Comparison of ENCODE assay signal across 19 cellular contexts in genomic region chr6:31353508-31353907, GRCh38. TPM values are rescaled to one million over a fixed set of nuclear protein-coding genes. Genes with fewer than 3 reads are reported as not detected.
DNase-seq lines count a peak whose midpoint lies in the region; ATAC-seq and FAIRE-seq lines count a peak whose summit lies in the region.
"Had no signal": no experiment of that assay in that cellular context is flagged by ENCODE, and none has a peak within 500 bp of the region (broad histone marks: within the 10 kb centered on the region; RNA-seq: fewer than 3 reads in every experiment).

No MANE protein-coding gene starts in this region.

- peaks cover 0 to 15% (median 0%) of the 10 kb centered on the region in 8 donors for H3K9me3 Mint-ChIP-seq in CD4-positive, alpha-beta memory T cell
- H3K9me3 Mint-ChIP-seq in T-helper 2 cell treated with Interferon-gamma antibody and Interleukin-4, amounts not matched to agents 5 μg/mL and 100 μg/mL, for 36 hours: no peaks in the 10 kb centered on the region
- H3K9me3 Mint-ChIP-seq in immature natural killer cell: no peaks in the 10 kb centered on the region

- peaks cover 37% of the 10 kb centered on the region for H3K4me1 ChIP-seq in BLaER1
- peaks cover 61% of the 10 kb centered on the region for H3K4me1 ChIP-seq in CD4-positive, alpha-beta memory T cell (ENCODE audit: insufficient read depth, low read length)
- H3K4me1 ChIP-seq: parathyroid adenoma, SJCRH30 had no signal

- peaks cover 0 to 1% of the 10 kb centered on the region in 2 donors for H3K27me3 Mint-ChIP-seq in CD4-positive, alpha-beta memory T cell
- H3K27me3 Mint-ChIP-seq in T-helper 2 cell treated with Interferon-gamma antibody and Interleukin-4, amounts not matched to agents 5 μg/mL and 100 μg/mL, for 36 hours (ENCODE audit: low read depth): peaks cover 3% of the 10 kb centered on the region
- H3K27me3 Mint-ChIP-seq in immature natural killer cell (ENCODE audit: low read depth in 3 of 3): peaks cover 65 to 69% (median 68%) of the 10 kb centered on the region in 3 donors

- FAIRE-seq in RCC 7860 (lab: Jason Lieb, UNC): no peak
- FAIRE-seq: astrocyte, islet of Langerhans, TTC549 had no signal

- POLR2A ChIA-PET in CD4-positive, alpha-beta memory T cell (lab: Charles Lee; ENCODE audit: partially characterized antibody): interaction anchor here (0.7 to 21.6 kb wide), 17 partner anchors 9 to 261 kb away, joined by 3 to 517 read pairs (median 8); partner anchors contain the start of genes HLA-C and TCF19

- peak in 1 of 5 donors; percentile 21 for DNase-seq in CD4-positive, alpha-beta memory T cell
- DNase-seq in T-helper 2 cell treated with Interferon-gamma antibody and Interleukin-4, amounts not matched to agents 5 μg/mL and 100 μg/mL, for 36 hours (ENCODE audit: low spot score): no peak
- peak in 2 of 3 donors; percentile 21 to 39 for DNase-seq in immature natural killer cell
- DNase-seq in NCI-H748 treated with DMSO at 0.1 percent for 48 hours (lab: John Stamatoyannopoulos, UW): no peak
- no peak for DNase-seq in SW480 (ENCODE audit: low spot score)
- no peak for DNase-seq in RCC 7860 (ENCODE audit: low spot score)
- DNase-seq: C1 segment of cervical spinal cord, cortex of kidney, DND-41, NCI-H1694, SJCRH30 had no signal

- peak overlapping the region; percentile 67 to 99 (median 98) for H3K4me3 Mint-ChIP-seq in CD4-positive, alpha-beta memory T cell
- H3K4me3 Mint-ChIP-seq in T-helper 2 cell treated with Interferon-gamma antibody and Interleukin-4, amounts not matched to agents 5 μg/mL and 100 μg/mL, for 36 hours: peak overlapping the region; percentile 95
- peak overlapping the region; percentile 96 to 99 (median 97) for H3K4me3 Mint-ChIP-seq in immature natural killer cell

- H3K4me2 ChIP-seq in BLaER1: peak overlapping the region; percentile 91
- H3K4me2 ChIP-seq: smooth muscle cell had no signal

- H3K9ac ChIP-seq in BLaER1: no peak overlapping the region
- H3K9ac ChIP-seq: parathyroid adenoma had no signal

- no peak overlapping the region for H3K27ac ChIP-seq in BLaER1
- H3K27ac ChIP-seq in CD4-positive, alpha-beta memory T cell (ENCODE audit: low read depth, low read length): peak overlapping the region; percentile 42
- H3K27ac ChIP-seq: parathyroid adenoma, SJCRH30 had no signal

- intact Hi-C loops in CD4-positive, alpha-beta memory T cell (cut with micrococcal nuclease): no loop called here

- CTCF ChIA-PET in CD4-positive, alpha-beta memory T cell (lab: Charles Lee; ENCODE audit: partially characterized antibody): interaction anchor here (1.0 to 2.3 kb wide), 3 partner anchors 13 to 157 kb away, joined by 3 to 9 read pairs (median 3); no protein-coding TSS in a partner anchor

- no peaks in the 10 kb centered on the region for H3K9me3 ChIP-seq in BLaER1
- H3K9me3 ChIP-seq in CD4-positive, alpha-beta memory T cell (ENCODE audit: control insufficient read depth in 1 of 2, low read length in 2 of 2): no peaks in the 10 kb centered on the region
- H3K9me3 ChIP-seq: SJCRH30 had no signal

- peak overlapping the region; percentile 82 to 100 (median 97) for H3K27ac Mint-ChIP-seq in CD4-positive, alpha-beta memory T cell
- H3K27ac Mint-ChIP-seq in T-helper 2 cell treated with Interferon-gamma antibody and Interleukin-4, amounts not matched to agents 5 μg/mL and 100 μg/mL, for 36 hours: peak overlapping the region; percentile 70
- H3K27ac Mint-ChIP-seq in immature natural killer cell: peak overlapping the region; percentile 46 to 100 (median 96)

- H3K36me3 ChIP-seq in BLaER1: peaks cover 26% of the 10 kb centered on the region
- peaks cover 27% of the 10 kb centered on the region for H3K36me3 ChIP-seq in CD4-positive, alpha-beta memory T cell (ENCODE audit: insufficient read depth, low read length)
- H3K36me3 ChIP-seq: SJCRH30 had no signal

- H3K27me3 ChIP-seq in BLaER1: peaks cover 6% of the 10 kb centered on the region; the same call in 1 of the 2 replicates
- H3K27me3 ChIP-seq in CD4-positive, alpha-beta memory T cell (ENCODE audit: insufficient read depth, low read length): no peaks in the 10 kb centered on the region
- H3K27me3 ChIP-seq: SJCRH30 had no signal

- peaks cover 37 to 53% of the 10 kb centered on the region in 2 donors for H3K36me3 Mint-ChIP-seq in CD4-positive, alpha-beta memory T cell
- peaks cover 49% of the 10 kb centered on the region for H3K36me3 Mint-ChIP-seq in T-helper 2 cell treated with Interferon-gamma antibody and Interleukin-4, amounts not matched to agents 5 μg/mL and 100 μg/mL, for 36 hours (ENCODE audit: low read depth)
- H3K36me3 Mint-ChIP-seq in immature natural killer cell: peaks cover 32 to 37% (median 37%) of the 10 kb centered on the region in 3 donors

- no peak overlapping the region for H3K4me3 ChIP-seq in BLaER1
- peak overlapping the region in 1 of 2 donors; percentile 68 for H3K4me3 ChIP-seq in CD4-positive, alpha-beta memory T cell (ENCODE audit: low read length in 2 of 2)
- H3K4me3 ChIP-seq: SJCRH30, smooth muscle cell had no signal

- no peak for ATAC-seq in HG02973 (IDR thresholded peaks at IDR 0.05; ENCODE audit: unreplicated experiment)
- ATAC-seq: esophagus mucosa had no signal

- peaks cover 41% of the 10 kb centered on the region for H4K20me1 ChIP-seq in BLaER1

- H3K4me1 Mint-ChIP-seq in CD4-positive, alpha-beta memory T cell: peaks cover 55 to 90% (median 65%) of the 10 kb centered on the region in 4 donors
- H3K4me1 Mint-ChIP-seq in T-helper 2 cell treated with Interferon-gamma antibody and Interleukin-4, amounts not matched to agents 5 μg/mL and 100 μg/mL, for 36 hours (ENCODE audit: low read depth): peaks cover 44% of the 10 kb centered on the region
- H3K4me1 Mint-ChIP-seq in immature natural killer cell: peaks cover 60 to 71% of the 10 kb centered on the region in 2 donors

RNA-seq across cellular contexts. Expression of gene HLA-B, which starts 3.5 kb away (rescaled TPM):
- total RNA-seq in CD4-positive, alpha-beta memory T cell: 1,000 to 10,000 TPM; 5,565 to 5,762 TPM
- 1,000 to 10,000 TPM; 6,650 to 9,105 TPM for polyA plus RNA-seq in CD4-positive, alpha-beta memory T cell
- over 10,000 TPM in 2 of 3 donors, 1,000 to 10,000 TPM in 1; 9,643 to 11,927 (median 10,594) TPM for polyA plus RNA-seq in immature natural killer cell
- total RNA-seq: SJCRH30 had no signal

RNA-seq across cellular contexts. Expression of gene MICA, which starts 49.9 kb away (rescaled TPM):
- 10 to 100 TPM; 18.5 to 21.2 TPM for total RNA-seq in CD4-positive, alpha-beta memory T cell
- 1 to 10 TPM; 3.5 to 5.4 TPM for polyA plus RNA-seq in CD4-positive, alpha-beta memory T cell
- 1 to 10 TPM; 5.7 to 6.9 (median 6.4) TPM for polyA plus RNA-seq in immature natural killer cell

Comparison
In these comparisons a context has a peak if more than half of its experiments do, and no peak if none do; other contexts are left out.
1. DNase-seq: peak in immature natural killer cell (2 of 3); none in T-helper 2 cell treated with Interferon-gamma antibody and Interleukin-4, amounts not matched to agents 5 μg/mL and 100 μg/mL, for 36 hours (single experiment), NCI-H748 treated with DMSO at 0.1 percent for 48 hours (single experiment), SW480 (single experiment) and RCC 7860 (single experiment).
2. Peak in every context shown above with its lines, with median percentiles within 50 percentile points of each other: H3K27ac Mint-ChIP-seq and H3K4me3 Mint-ChIP-seq.